27 cellular contexts compared by ENCODE assay signal in the genomic region with DNA sequence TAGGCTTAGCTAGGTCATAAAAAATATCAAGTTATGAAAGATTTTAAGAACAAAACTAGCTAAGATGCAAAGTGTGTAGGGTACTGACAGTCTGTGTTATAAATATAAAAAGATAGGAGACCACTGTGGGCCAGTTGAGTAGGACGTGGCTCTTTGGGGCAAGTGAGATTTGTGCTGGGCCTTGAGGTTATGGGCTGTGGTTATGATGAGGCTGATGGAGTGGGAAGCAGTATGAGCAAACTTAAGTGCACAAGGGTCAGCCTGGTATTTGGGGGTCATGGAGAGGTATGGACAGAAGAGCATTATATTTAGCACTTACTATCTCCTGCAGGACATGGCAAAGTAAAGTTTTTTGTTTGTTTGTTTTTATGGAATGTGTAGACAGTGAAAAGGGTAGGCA.
"Had no signal": no experiment of that assay in that cellular context is flagged by ENCODE, and none has a peak within 500 bp of the region (broad histone marks: within the 10 kb centered on the region; RNA-seq: fewer than 3 reads in every experiment).

No MANE protein-coding gene starts in this region.

- H3K9me3 Mint-ChIP-seq: activated CD4-positive, alpha-beta memory T cell treated with anti-CD3 and anti-CD28 coated beads, Interleukin-2, amount 10 ng/mL, durations not matched to agents 7 days and 5 days; neural crest cell had no signal

- H3K27ac Mint-ChIP-seq: activated CD4-positive, alpha-beta memory T cell treated with anti-CD3 and anti-CD28 coated beads, Interleukin-2, amount 10 ng/mL, durations not matched to agents 7 days and 5 days; activated CD4-positive, alpha-beta T cell treated with anti-CD3 and anti-CD28 coated beads, Interleukin-2, amount 10 ng/mL, durations not matched to agents 7 days and 5 days; activated naive CD4-positive, alpha-beta T cell treated with anti-CD3 and anti-CD28 coated beads, Interleukin-2, amount 50 U/mL, for 72 hours; T-helper 17 cell had no signal

- H3K36me3 ChIP-seq: adrenal gland, left ventricle myocardium inferior, pancreas, prostate gland, suprapubic skin, tibial artery had no signal

- ATAC-seq: activated naive CD4-positive, alpha-beta T cell treated with anti-CD3 and anti-CD28 coated beads, Interleukin-2, amount 50 U/mL, for 72 hours; body of pancreas; mucosa of descending colon; pancreas; sciatic nerve; T-helper 17 cell had no signal

- H3K27me3 Mint-ChIP-seq: T-helper 17 cell had no signal

- DNase-seq: activated CD4-positive, alpha-beta memory T cell treated with anti-CD3 and anti-CD28 coated beads, Interleukin-2, amount 10 ng/mL, durations not matched to agents 7 days and 5 days; activated CD4-positive, alpha-beta T cell treated with anti-CD3 and anti-CD28 coated beads for 1 hour; activated CD4-positive, alpha-beta T cell treated with anti-CD3 and anti-CD28 coated beads, Interleukin-2, amount 10 ng/mL, durations not matched to agents 7 days and 5 days; activated naive CD4-positive, alpha-beta T cell; activated T-cell treated with anti-CD3 and anti-CD28 coated beads, Interleukin-2, amount 50 U/mL, for 48 hours; adrenal gland; aorta; body of pancreas; effector CD8-positive, alpha-beta T cell; islet precursor cell; left ventricle myocardium inferior; mucosa of descending colon; nucleus accumbens; pancreas; retina; stimulated activated CD4-positive, alpha-beta T cell treated with anti-CD3 and anti-CD28 coated beads, Interleukin-4, amount 100 ng/mL, for 24 hours; stimulated activated naive CD4-positive, alpha-beta T cell; T-helper 17 cell; T1000; tibial artery had no signal

- H3K9me3 ChIP-seq: adrenal gland, body of pancreas, left ventricle myocardium inferior, mucosa of descending colon, pancreas, prostate gland, suprapubic skin, tibial artery had no signal

- H3K4me3 Mint-ChIP-seq: activated CD4-positive, alpha-beta memory T cell treated with anti-CD3 and anti-CD28 coated beads, Interleukin-2, amount 10 ng/mL, durations not matched to agents 7 days and 5 days; activated CD4-positive, alpha-beta T cell treated with anti-CD3 and anti-CD28 coated beads, Interleukin-2, amount 10 ng/mL, durations not matched to agents 7 days and 5 days; neural crest cell; T-helper 17 cell had no signal

- H3K4me1 ChIP-seq: adrenal gland, body of pancreas, pancreas, prostate gland had no signal

- H3K4me3 ChIP-seq: adrenal gland, body of pancreas, left ventricle myocardium inferior, lung, mucosa of descending colon, pancreas, prostate gland, skin epidermis, suprapubic skin, tibial artery had no signal

- H3K4me1 Mint-ChIP-seq: activated CD4-positive, alpha-beta T cell treated with anti-CD3 and anti-CD28 coated beads, Interleukin-2, amount 10 ng/mL, durations not matched to agents 7 days and 5 days had no signal

- H3K27me3 ChIP-seq: adrenal gland, body of pancreas, pancreas, suprapubic skin, tibial artery had no signal

- H3K27ac ChIP-seq: adrenal gland, body of pancreas, left ventricle myocardium inferior, pancreas, prostate gland, skin epidermis, suprapubic skin, tibial artery had no signal
